Comparison of ENCODE assay signal across 30 cellular contexts in genomic region chrX:109622270-109622669, GRCh38. TPM values are rescaled to one million over a fixed set of nuclear protein-coding genes. Genes with fewer than 3 reads are reported as not detected.
"Had no signal": no experiment of that assay in that cellular context is flagged by ENCODE, and none has a peak within 500 bp of the region (broad histone marks: within the 10 kb centered on the region; RNA-seq: fewer than 3 reads in every experiment).

No MANE protein-coding gene starts in this region.

- H3K4me1 ChIP-seq: foreskin keratinocyte, gastrocnemius medialis had no signal

- DNase-seq: activated CD4-positive, alpha-beta memory T cell treated with anti-CD3 and anti-CD28 coated beads, Interleukin-2, amount 10 ng/mL, durations not matched to agents 7 days and 5 days; activated CD4-positive, alpha-beta T cell treated with anti-CD3 and anti-CD28 coated beads for 1 hour; activated CD4-positive, alpha-beta T cell treated with anti-CD3 and anti-CD28 coated beads for 4 hours; activated CD4-positive, alpha-beta T cell treated with anti-CD3 and anti-CD28 coated beads, Interleukin-2, amount 10 ng/mL, durations not matched to agents 7 days and 5 days; activated CD4-positive, alpha-beta T cell treated with anti-CD3 and anti-CD28 coated beads, Interleukin-2, amount 50 U/mL, for 4 hours; activated CD8-positive, alpha-beta memory T cell treated with anti-CD3 and anti-CD28 coated beads, Interleukin-2, amount 50 U/mL, for 48 hours; activated gamma-delta T cell; activated naive CD4-positive, alpha-beta T cell; activated naive CD4-positive, alpha-beta T cell treated with anti-CD3 and anti-CD28 coated beads, Interleukin-2, amount 10 ng/mL, durations not matched to agents 7 days and 5 days; activated naive CD8-positive, alpha-beta T cell treated with anti-CD3 and anti-CD28 coated beads, Interleukin-2, amount 10 ng/mL, durations not matched to agents 7 days and 5 days; activated T-cell treated with anti-CD3 and anti-CD28 coated beads for 4 hours; activated T-cell treated with anti-CD3 and anti-CD28 coated beads, Interleukin-2, amount 50 U/mL, for 24 hours; activated T-cell treated with anti-CD3 and anti-CD28 coated beads, Interleukin-2, amount 50 U/mL, for 72 hours; amniotic stem cell; anterior cingulate cortex; brain microvascular endothelial cell; caudate nucleus; cortex of kidney; dermis blood vessel endothelial cell; effector CD4-positive, alpha-beta T cell; effector memory CD8-positive, alpha-beta T cell; erythroblast; foreskin keratinocyte; gastrocnemius medialis; T-helper 2 cell had no signal

- ATAC-seq: activated naive CD4-positive, alpha-beta T cell treated with anti-CD3 and anti-CD28 coated beads, Interleukin-2, amount 50 U/mL, for 72 hours; activated T-cell treated with anti-CD3 and anti-CD28 coated beads, Interleukin-2, amount 50 U/mL, for 72 hours; effector memory CD8-positive, alpha-beta T cell; foreskin keratinocyte; gastrocnemius medialis; WTC11 had no signal

- H3K9me3 ChIP-seq: esophagus muscularis mucosa, gastrocnemius medialis had no signal

- H3K27me3 ChIP-seq: brain microvascular endothelial cell, esophagus muscularis mucosa, foreskin keratinocyte had no signal

- H3K4me3 ChIP-seq: esophagus muscularis mucosa, gastrocnemius medialis had no signal

- H3K27ac ChIP-seq: brain microvascular endothelial cell, esophagus muscularis mucosa, foreskin keratinocyte, gastrocnemius medialis, VCaP had no signal

- H3K36me3 ChIP-seq: brain microvascular endothelial cell, esophagus muscularis mucosa, gastrocnemius medialis had no signal

RNA-seq across cellular contexts. Expression of gene KCNE5, which starts 2.7 kb away (rescaled TPM):
- total RNA-seq: dermis blood vessel endothelial cell, esophagus muscularis mucosa, glomerular endothelial cell had no signal
